ENCODE assay signal across 17 cellular contexts in the genomic region with DNA sequence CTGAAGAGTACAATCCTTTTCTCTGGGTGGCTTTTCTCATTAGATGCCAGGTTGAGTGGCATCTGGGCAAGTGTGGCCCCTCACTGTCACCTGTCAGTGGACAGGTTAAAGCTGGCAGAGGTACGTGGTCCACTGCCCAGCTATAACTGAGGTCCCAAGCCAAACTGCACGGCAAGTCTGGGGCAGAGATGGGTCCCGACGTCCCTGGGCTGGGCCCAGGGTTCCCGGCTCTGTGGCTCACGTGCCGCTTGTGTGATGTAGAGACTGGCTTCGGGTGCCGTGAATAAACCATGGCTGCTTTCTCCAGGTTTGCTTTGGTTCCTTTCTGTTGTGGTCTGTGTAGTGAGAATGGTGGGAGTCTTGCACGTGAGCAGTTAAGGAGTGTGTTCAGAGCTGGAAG.
"Had no signal": no experiment of that assay in that cellular context is flagged by ENCODE, and none has a peak within 500 bp of the region (broad histone marks: within the 10 kb centered on the region; RNA-seq: fewer than 3 reads in every experiment).

No MANE protein-coding gene starts in this region.

- H3K4me3 ChIP-seq: left lung, psoas muscle, right lobe of liver, thyroid gland, uterus had no signal

- H3K9me3 ChIP-seq: left lung, psoas muscle, right lobe of liver, thyroid gland, uterus had no signal

- H3K36me3 Mint-ChIP-seq: activated naive CD8-positive, alpha-beta T cell had no signal

- H3K36me3 ChIP-seq: right lobe of liver, thyroid gland, uterus had no signal

- DNase-seq: activated CD4-positive, alpha-beta T cell treated with anti-CD3 and anti-CD28 coated beads, Interleukin-2, amount 50 U/mL, for 4 hours; amygdala; caudate nucleus; erythroblast; foreskin melanocyte; head of caudate nucleus; mammary epithelial cell; psoas muscle; right lobe of liver; small intestine; stimulated activated CD4-positive, alpha-beta T cell treated with anti-CD3 and anti-CD28 coated beads, Interleukin-15, amount 100 ng/mL, for 24 hours; stimulated activated CD4-positive, alpha-beta T cell treated with anti-CD3 and anti-CD28 coated beads, Interleukin-2, amount 100 ng/mL, for 48 hours; thyroid gland; uterus had no signal

- ATAC-seq: left lung, psoas muscle, right lobe of liver had no signal

- H3K9me3 Mint-ChIP-seq: activated T-helper 1 cell treated with anti-CD3 and anti-CD28 coated beads, Interleukin-12 subunit alpha, Interleukin-12 subunit beta, Interleukin-2, Interleukin-4 antibody, amounts not matched to agents 30 ng/mL and 10 ng/mL and 1 ng/mL, durations not matched to agents 14 hours and 24 hours and 36 hours had no signal

- H3K4me1 ChIP-seq: right lobe of liver, uterus had no signal

- H3K27ac ChIP-seq: left lung, psoas muscle, right lobe of liver, uterus had no signal

- H3K27ac Mint-ChIP-seq: activated naive CD8-positive, alpha-beta T cell; activated T-helper 1 cell treated with anti-CD3 and anti-CD28 coated beads, Interleukin-12 subunit alpha, Interleukin-12 subunit beta, Interleukin-2, Interleukin-4 antibody, amounts not matched to agents 30 ng/mL and 10 ng/mL and 1 ng/mL, durations not matched to agents 14 hours and 24 hours and 36 hours had no signal

- H3K27me3 ChIP-seq: left lung, right lobe of liver, thyroid gland, uterus had no signal

- H3K4me3 Mint-ChIP-seq: activated naive CD8-positive, alpha-beta T cell; activated T-helper 1 cell treated with anti-CD3 and anti-CD28 coated beads, Interleukin-12 subunit alpha, Interleukin-12 subunit beta, Interleukin-2, Interleukin-4 antibody, amounts not matched to agents 30 ng/mL and 10 ng/mL and 1 ng/mL, durations not matched to agents 14 hours and 24 hours and 36 hours had no signal

- H3K27me3 Mint-ChIP-seq: activated naive CD8-positive, alpha-beta T cell had no signal
